9 cellular contexts compared by ENCODE assay signal in the genomic region with DNA sequence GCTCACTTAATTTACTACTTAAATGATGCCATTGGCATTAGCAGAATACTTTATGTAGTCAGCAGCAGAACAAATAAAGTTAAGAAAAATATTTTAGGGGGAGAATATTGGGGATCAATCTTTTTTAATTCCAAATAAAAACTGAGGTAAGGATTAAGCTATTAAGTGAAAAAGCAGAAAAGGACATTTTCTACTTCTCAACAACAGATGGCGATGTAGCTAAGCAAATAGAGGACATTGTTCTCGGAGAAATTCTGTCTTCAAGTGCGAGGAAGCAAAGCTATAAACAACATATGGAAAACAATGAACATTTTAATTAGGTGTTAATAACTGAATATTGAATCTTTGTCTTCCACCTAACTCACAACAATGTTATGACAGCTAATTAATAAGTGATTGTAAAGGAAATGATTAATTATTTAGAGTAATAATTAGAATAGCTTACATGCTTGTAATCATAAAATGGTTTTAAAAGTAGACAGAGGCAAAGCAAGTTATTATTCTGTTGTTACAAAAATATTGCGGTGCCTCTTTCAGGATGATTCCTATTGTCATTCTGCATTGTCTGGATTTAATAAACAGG. TPM values are rescaled to one million over a fixed set of nuclear protein-coding genes. Genes with fewer than 3 reads are reported as not detected.
DNase-seq lines count a peak whose midpoint lies in the region; ATAC-seq and TF ChIP-seq lines count a peak whose summit lies in the region.
"Had no signal": no experiment of that assay in that cellular context is flagged by ENCODE, and none has a peak within 500 bp of the region (broad histone marks: within the 10 kb centered on the region; RNA-seq: fewer than 3 reads in every experiment).

No MANE protein-coding gene starts in this region.

- H3K9ac ChIP-seq in NT2/D1 (ENCODE audit: insufficient read length, low read depth) (no peak overlapping the region), endocrine pancreas (ENCODE audit: control insufficient read depth, insufficient read depth, low read length) (no peak overlapping the region), neural cell (ENCODE audit: low read length) (no peak overlapping the region)

- POLR2A ChIA-PET in CD8-positive, alpha-beta T cell (lab: Charles Lee), result interaction anchor here (1.1 kb wide), 1 partner anchor 51 kb away, joined by 3 read pairs; no protein-coding TSS in a partner anchor
- POLR2A ChIA-PET in HEK293 (lab: Yijun Ruan, JAX), result interaction anchor here (1.0 kb wide), 1 partner anchor 43 kb away, joined by 3 read pairs; no protein-coding TSS in a partner anchor

- H3K27me3 ChIP-seq in CD8-positive, alpha-beta T cell (ENCODE audit: insufficient read depth, low read length), result peaks cover 3% of the 10 kb centered on the region
- H3K27me3 ChIP-seq in NT2/D1 (ENCODE audit: insufficient read depth, insufficient read length), result no peaks in the 10 kb centered on the region
- no peaks in the 10 kb centered on the region for H3K27me3 ChIP-seq in endocrine pancreas (ENCODE audit: control insufficient read depth, insufficient read depth, low read length)
- H3K27me3 ChIP-seq in neural cell (ENCODE audit: insufficient read depth, low read depth, low read length), result peaks cover 4% of the 10 kb centered on the region

- intact Hi-C loops in CD8-positive, alpha-beta T cell (cut with DNase I, micrococcal nuclease), result loop anchor here (1.0 to 5.0 kb wide), 6 partner anchors 156 to 1431 kb away; no protein-coding TSS in a partner anchor

- peaks cover 44% of the 10 kb centered on the region for H3K27me3 Mint-ChIP-seq in CD8-positive, alpha-beta T cell (ENCODE audit: low read depth)

- H3K36me3 ChIP-seq in CD8-positive, alpha-beta T cell (ENCODE audit: insufficient read depth, low read length), result no peaks in the 10 kb centered on the region
- H3K36me3 ChIP-seq in HEK293 (ENCODE audit: control insufficient read depth in 2 of 2, insufficient read depth in 1 of 2, low read length in 2 of 2) (no peaks in the 10 kb centered on the region), NT2/D1 (ENCODE audit: insufficient read depth, insufficient read length, low read length) (no peaks in the 10 kb centered on the region), endocrine pancreas (ENCODE audit: control insufficient read depth, insufficient read depth, low read length) (no peaks in the 10 kb centered on the region), neural cell (ENCODE audit: insufficient read depth, low read length) (no peaks in the 10 kb centered on the region)

- ATAC-seq in CD8-positive, alpha-beta T cell, result no peak
- ATAC-seq in HG03175 (IDR thresholded peaks at IDR 0.05; ENCODE audit: unreplicated experiment) (no peak), HG02970 (IDR thresholded peaks at IDR 0.05; ENCODE audit: low FRiP score, unreplicated experiment) (no peak)

- H4K20me1 ChIP-seq in neural cell (ENCODE audit: insufficient read depth), result no peaks in the 10 kb centered on the region

- peak; percentile 91 for TF ChIP-seq RAD21 in neural cell (conservative IDR thresholded peaks at IDR 0.05)

- no peaks in the 10 kb centered on the region for H3F3A ChIP-seq in neural cell (ENCODE audit: insufficient read depth, low read length, poor library complexity, severe bottlenecking)

- no peaks in the 10 kb centered on the region for H3K9me2 ChIP-seq in neural cell (ENCODE audit: insufficient read depth, low read length)

- H3K79me2 ChIP-seq in neural cell (replicated peaks; ENCODE audit: insufficient read depth, low read length), result no peaks in the 10 kb centered on the region

- no peak overlapping the region for H3K4me3 ChIP-seq in CD8-positive, alpha-beta T cell (ENCODE audit: low read depth, low read length)
- H3K4me3 ChIP-seq in HEK293 (ENCODE audit: low read depth, low read length), result no peak overlapping the region
- no peak overlapping the region for H3K4me3 ChIP-seq in NT2/D1 (ENCODE audit: insufficient read length, low read depth)
- peak overlapping the region; percentile 28 for H3K4me3 ChIP-seq in endocrine pancreas (ENCODE audit: control insufficient read depth, insufficient read depth, low read length)
- H3K4me3 ChIP-seq in neural cell (ENCODE audit: low read length), result no peak overlapping the region

- H3K4me1 Mint-ChIP-seq in CD8-positive, alpha-beta T cell (ENCODE audit: low read depth), result no peaks in the 10 kb centered on the region

- no peak overlapping the region for H3K4me2 ChIP-seq in neural cell (ENCODE audit: low read length)

- no peak overlapping the region for H3K4me3 Mint-ChIP-seq in CD8-positive, alpha-beta T cell

- no peak for DNase-seq in CD8-positive, alpha-beta T cell
- peak; percentile 20 for DNase-seq in NT2/D1 (ENCODE audit: low read depth, low spot score)
- no peak for DNase-seq in ureter (ENCODE audit: low spot score)
- DNase-seq: left cardiac atrium had no signal

- H3K36me3 Mint-ChIP-seq in CD8-positive, alpha-beta T cell, result no peaks in the 10 kb centered on the region

- TF ChIP-seq CTCF in CD8-positive, alpha-beta T cell (IDR thresholded peaks at IDR 0.05), result peak; percentile 73
- TF ChIP-seq CTCF in HEK293 (tag by site-specific recombination; IDR thresholded peaks at IDR 0.05) (no peak), neural cell (IDR thresholded peaks at IDR 0.05; ENCODE audit: poor library complexity, severe bottlenecking) (peak; percentile 83)

- H3K9me3 Mint-ChIP-seq in CD8-positive, alpha-beta T cell, result no peaks in the 10 kb centered on the region

- H3K27ac Mint-ChIP-seq in CD8-positive, alpha-beta T cell, result no peak overlapping the region

- no peaks in the 10 kb centered on the region for H3K4me1 ChIP-seq in CD8-positive, alpha-beta T cell (ENCODE audit: insufficient read depth, low read length)
- H3K4me1 ChIP-seq in HEK293 (ENCODE audit: control insufficient read depth, insufficient read depth, low read length) (peaks cover 22% of the 10 kb centered on the region), NT2/D1 (ENCODE audit: insufficient read depth, insufficient read length) (no peaks in the 10 kb centered on the region), endocrine pancreas (ENCODE audit: control insufficient read depth, insufficient read depth, low read length) (no peaks in the 10 kb centered on the region)

- CTCF ChIA-PET in CD8-positive, alpha-beta T cell (lab: Charles Lee), result interaction anchor here (0.6 to 2.1 kb wide), 26 partner anchors 9 to 818 kb away, joined by 3 to 20 read pairs (median 4); no protein-coding TSS in a partner anchor
- CTCF ChIA-PET in HEK293 (lab: Yijun Ruan, JAX), result interaction anchor here (0.6 to 3.5 kb wide), 48 partner anchors 8 to 867 kb away, joined by 3 to 77 read pairs (median 4); no protein-coding TSS in a partner anchor

- no peak for TF ChIP-seq EP300 in neural cell (conservative IDR thresholded peaks at IDR 0.05; ENCODE audit: poor library complexity, severe bottlenecking)

- no peak overlapping the region for H3K27ac ChIP-seq in CD8-positive, alpha-beta T cell (ENCODE audit: low read depth, low read length)
- H3K27ac ChIP-seq in HEK293 (ENCODE audit: extremely low read depth, low read depth, low read length) (no peak overlapping the region), neural cell (ENCODE audit: low read length) (no peak overlapping the region)

- no peaks in the 10 kb centered on the region for H3K9me3 ChIP-seq in CD8-positive, alpha-beta T cell (ENCODE audit: low read length)
- H3K9me3 ChIP-seq in HEK293 (ENCODE audit: control insufficient read depth, insufficient read depth, low read depth, low read length) (no peaks in the 10 kb centered on the region), NT2/D1 (ENCODE audit: insufficient read depth, low read length) (no peaks in the 10 kb centered on the region), endocrine pancreas (ENCODE audit: control insufficient read depth, low read length) (no peaks in the 10 kb centered on the region), neural cell (ENCODE audit: low read length) (no peaks in the 10 kb centered on the region)

- no peak overlapping the region for H2AFZ ChIP-seq in neural cell (ENCODE audit: low read depth, low read length)

TF ChIP-seq in HEK293, 187 proteins besides CTCF, POLR2A, EP300 and RAD21 (continues in another document):
- TF ChIP-seq, protein P1, sequence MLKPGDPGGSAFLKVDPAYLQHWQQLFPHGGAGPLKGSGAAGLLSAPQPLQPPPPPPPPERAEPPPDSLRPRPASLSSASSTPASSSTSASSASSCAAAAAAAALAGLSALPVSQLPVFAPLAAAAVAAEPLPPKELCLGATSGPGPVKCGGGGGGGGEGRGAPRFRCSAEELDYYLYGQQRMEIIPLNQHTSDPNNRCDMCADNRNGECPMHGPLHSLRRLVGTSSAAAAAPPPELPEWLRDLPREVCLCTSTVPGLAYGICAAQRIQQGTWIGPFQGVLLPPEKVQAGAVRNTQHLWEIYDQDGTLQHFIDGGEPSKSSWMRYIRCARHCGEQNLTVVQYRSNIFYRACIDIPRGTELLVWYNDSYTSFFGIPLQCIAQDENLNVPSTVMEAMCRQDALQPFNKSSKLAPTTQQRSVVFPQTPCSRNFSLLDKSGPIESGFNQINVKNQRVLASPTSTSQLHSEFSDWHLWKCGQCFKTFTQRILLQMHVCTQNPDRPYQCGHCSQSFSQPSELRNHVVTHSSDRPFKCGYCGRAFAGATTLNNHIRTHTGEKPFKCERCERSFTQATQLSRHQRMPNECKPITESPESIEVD (tag by site-specific recombination; IDR thresholded peaks at IDR 0.05), result peak; percentile 48; the same call in 1 of the 2 replicates
- no peak for TF ChIP-seq ZNF623 (tag by site-specific recombination; IDR thresholded peaks at IDR 0.05)
- TF ChIP-seq HOXD13 (CRISPR knock-in tag; IDR thresholded peaks at IDR 0.05; ENCODE audit: borderline replicate concordance), result no peak

TF ChIP-seq in neural cell, 6 proteins besides CTCF, POLR2A, EP300 and RAD21:
- TF ChIP-seq POLR2AphosphoS5 (IDR thresholded peaks at IDR 0.05), result peak; percentile 18
- peak; percentile 87 for TF ChIP-seq SMC3 (conservative IDR thresholded peaks at IDR 0.05; ENCODE audit: poor library complexity)
- TF ChIP-seq TAF1 (IDR thresholded peaks at IDR 0.05; ENCODE audit: low read depth), result no peak

RNA-seq across cellular contexts. Expression of gene CCDC93, which starts 32.8 kb away (rescaled TPM):
- 10 to 100 TPM; 84.4 to 85.3 TPM for total RNA-seq in CD8-positive, alpha-beta T cell
- polyA plus RNA-seq in neural cell, result 98.4 and 112 TPM in 2 replicates
- 63.6 and 69.6 TPM in 2 replicates for polyA minus RNA-seq in neural cell
- 36.4 TPM for total RNA-seq in ureter

RNA-seq across cellular contexts. Expression of gene INSIG2, which starts 41.6 kb away (rescaled TPM):
- 10 to 100 TPM; 10.9 to 11.8 TPM for total RNA-seq in CD8-positive, alpha-beta T cell
- polyA plus RNA-seq in neural cell, result 27.1 and 30.3 TPM in 2 replicates
- polyA minus RNA-seq in neural cell, result 25.6 and 34.2 TPM in 2 replicates
- total RNA-seq in ureter, result 14.3 TPM
